11 cellular contexts compared by ENCODE assay signal in genomic region chr2:64594563-64594989, GRCh38. TPM values are rescaled to one million over a fixed set of nuclear protein-coding genes. Genes with fewer than 3 reads are reported as not detected.
A peak's percentile ranks its signal among the peaks of the same experiment; 100 is the strongest.
DNase-seq lines count a peak whose midpoint lies in the region; ATAC-seq, FAIRE-seq and TF ChIP-seq lines count a peak whose summit lies in the region.
"Had no signal": no experiment of that assay in that cellular context is flagged by ENCODE, and none has a peak within 500 bp of the region (broad histone marks: within the 10 kb centered on the region; RNA-seq: fewer than 3 reads in every experiment).

No MANE protein-coding gene starts in this region.

- H3K9ac ChIP-seq in PC-3 (ENCODE audit: low read length) (peak overlapping the region; percentile 54), endothelial cell of umbilical vein (replicated peaks; ENCODE audit: extremely low read depth, insufficient read depth, low read length) (no peak overlapping the region), skeletal muscle satellite cell (ENCODE audit: low read depth, low read length) (no peak overlapping the region)

- H3K9me2 ChIP-seq in PC-3 (replicated peaks; ENCODE audit: low read length), result no peaks in the 10 kb centered on the region

- ATAC-seq in PC-3 (peak; percentile 78), body of pancreas (no peak), HG03469 (IDR thresholded peaks at IDR 0.05; ENCODE audit: unreplicated experiment) (no peak)
- ATAC-seq: naive thymus-derived CD4-positive, alpha-beta T cell had no signal

- H3K9me3 ChIP-seq in PC-3 (ENCODE audit: low read length) (no peaks in the 10 kb centered on the region), endothelial cell of umbilical vein (replicated peaks; ENCODE audit: control insufficient read depth, insufficient read depth, low read length) (no peaks in the 10 kb centered on the region), skeletal muscle satellite cell (replicated peaks; ENCODE audit: low read length) (no peaks in the 10 kb centered on the region), body of pancreas (no peaks in the 10 kb centered on the region)
- H3K9me3 ChIP-seq: transverse colon had no signal

- dilution Hi-C loops in endothelial cell of umbilical vein (cut with MboI; ENCODE audit: extremely low pct_ligation_motif_present, low sequenced_read_pairs), result no loop called here

- no peaks in the 10 kb centered on the region for H3K79me2 ChIP-seq in PC-3 (ENCODE audit: low read length)
- H3K79me2 ChIP-seq in endothelial cell of umbilical vein (ENCODE audit: control insufficient read depth, insufficient read depth, low read length), result no peaks in the 10 kb centered on the region

- H3K27ac ChIP-seq in PC-3 (ENCODE audit: low read length), result peak overlapping the region; percentile 84
- H3K27ac ChIP-seq in endothelial cell of umbilical vein (ENCODE audit: insufficient read depth, low read depth, low read length), result no peak overlapping the region
- no peak overlapping the region for H3K27ac ChIP-seq in body of pancreas
- H3K27ac ChIP-seq: WERI-Rb-1 had no signal

- CTCF ChIA-PET in PC-3 (lab: Charles Lee) (interaction anchor here (0.5 to 1.3 kb wide), 13 partner anchors 20 to 633 kb away, joined by 3 to 14 read pairs (median 5); no protein-coding TSS in a partner anchor), endothelial cell of umbilical vein (lab: Charles Lee) (interaction anchor here (1.0 to 1.6 kb wide), 6 partner anchors 10 to 288 kb away, joined by 3 to 5 read pairs (median 4); no protein-coding TSS in a partner anchor)

- H3K4me1 ChIP-seq in PC-3 (ENCODE audit: insufficient read depth, low read length), result peaks cover 40% of the 10 kb centered on the region
- H3K4me1 ChIP-seq in endothelial cell of umbilical vein (ENCODE audit: control insufficient read depth, extremely low read depth, insufficient read depth, low read length), result peaks cover 3% of the 10 kb centered on the region
- peaks cover 27% of the 10 kb centered on the region for H3K4me1 ChIP-seq in skeletal muscle satellite cell (ENCODE audit: control insufficient read depth, insufficient read depth, low read length)
- H3K4me1 ChIP-seq in body of pancreas, result no peaks in the 10 kb centered on the region

- peak; percentile 77 for DNase-seq in ELR (ENCODE audit: low read depth)
- peak; percentile 92 for DNase-seq in PC-3
- no peak for DNase-seq in endothelial cell of umbilical vein (ENCODE audit: low read depth, low spot score)
- DNase-seq in body of pancreas, result no peak
- no peak for DNase-seq in GM20000 (ENCODE audit: low spot score)
- DNase-seq: CD8-positive, alpha-beta memory T cell; naive thymus-derived CD4-positive, alpha-beta T cell; transverse colon; WERI-Rb-1 had no signal

- peak overlapping the region; percentile 22; the same call in 1 of the 2 replicates for H2AFZ ChIP-seq in PC-3 (ENCODE audit: low read length)
- H2AFZ ChIP-seq in endothelial cell of umbilical vein (ENCODE audit: low read depth, low read length), result no peak overlapping the region

- H4K20me1 ChIP-seq in PC-3 (ENCODE audit: low read length), result no peaks in the 10 kb centered on the region
- H4K20me1 ChIP-seq in endothelial cell of umbilical vein (replicated peaks; ENCODE audit: control insufficient read depth, extremely low read depth, insufficient read depth, low read length), result no peaks in the 10 kb centered on the region

- peak overlapping the region; percentile 32; the same call in 1 of the 2 replicates for H3K4me3 ChIP-seq in PC-3 (ENCODE audit: low read length)
- H3K4me3 ChIP-seq in endothelial cell of umbilical vein (replicated peaks in 1 of 3; ENCODE audit: insufficient read depth in 1 of 3, low read depth in 1 of 3, low read length in 3 of 3), result no peak overlapping the region
- no peak overlapping the region for H3K4me3 ChIP-seq in skeletal muscle satellite cell (ENCODE audit: low read length)
- H3K4me3 ChIP-seq in body of pancreas, result no peak overlapping the region
- H3K4me3 ChIP-seq: transverse colon had no signal

- H3F3A ChIP-seq in PC-3 (ENCODE audit: low read length, unreplicated experiment), result peaks cover 15% of the 10 kb centered on the region

- H3K9me1 ChIP-seq in endothelial cell of umbilical vein (replicated peaks; ENCODE audit: control insufficient read depth, extremely low read depth, insufficient read depth, low read length), result no peaks in the 10 kb centered on the region

- TF ChIP-seq CTCF in PC-3 (conservative IDR thresholded peaks at IDR 0.05; ENCODE audit: low read depth, low read length) (no peak), endothelial cell of umbilical vein (IDR thresholded peaks at IDR 0.05; ENCODE audit: extremely low read depth in 1 of 2, insufficient read depth in 1 of 2, low read depth in 1 of 2, low read length in 2 of 2) (no peak), body of pancreas (IDR thresholded peaks at IDR 0.05) (no peak), GM20000 (IDR thresholded peaks at IDR 0.05; ENCODE audit: extremely low read depth, missing control alignments) (no peak)

- FAIRE-seq in endothelial cell of umbilical vein (lab: Jason Lieb, UNC), result no peak

- H3K27me3 ChIP-seq in PC-3 (ENCODE audit: low read length) (no peaks in the 10 kb centered on the region), endothelial cell of umbilical vein (ENCODE audit: control insufficient read depth in 2 of 2, insufficient read depth in 2 of 2, low read length in 2 of 2) (no peaks in the 10 kb centered on the region), skeletal muscle satellite cell (ENCODE audit: control insufficient read depth, insufficient read depth, low read length) (peaks cover 3% of the 10 kb centered on the region), body of pancreas (no peaks in the 10 kb centered on the region)
- H3K27me3 ChIP-seq: transverse colon had no signal

- BruUV-seq in PC-3 (replicated peaks; lab: Mats Ljungman, UMichigan) (no TSS peak), endothelial cell of umbilical vein (replicated peaks; lab: Mats Ljungman, UMichigan) (no TSS peak)

- no peak for TF ChIP-seq POLR2A in endothelial cell of umbilical vein (IDR thresholded peaks at IDR 0.05; ENCODE audit: low read depth, low read length)
- TF ChIP-seq POLR2A in body of pancreas (IDR thresholded peaks at IDR 0.05), result no peak

- H3K4me2 ChIP-seq in PC-3 (ENCODE audit: low read length) (peak overlapping the region; percentile 62), endothelial cell of umbilical vein (ENCODE audit: insufficient read depth, low read length) (no peak overlapping the region), skeletal muscle satellite cell (ENCODE audit: low read length) (peak overlapping the region; percentile 42)

- H3K36me3 ChIP-seq in PC-3 (ENCODE audit: low read depth, low read length) (peaks cover 10% of the 10 kb centered on the region; the same call in 1 of the 2 replicates), endothelial cell of umbilical vein (ENCODE audit: control insufficient read depth in 2 of 2, extremely low read depth in 1 of 2, insufficient read depth in 2 of 2, low read length in 2 of 2) (peaks cover 5 to 6% of the 10 kb centered on the region in 2 experiments), skeletal muscle satellite cell (ENCODE audit: insufficient read depth, low read length) (no peaks in the 10 kb centered on the region), body of pancreas (replicated peaks in 1 of 2; ENCODE audit: insufficient read depth in 1 of 2, low read depth in 2 of 2) (peaks cover 0 to 3% of the 10 kb centered on the region in 2 donors)

- 74 to 83% methylated on average over 5 of the region's 5 CpGs for WGBS in body of pancreas, 2 donors

- intact Hi-C loops in PC-3 (cut with micrococcal nuclease) (loop anchor here (2.0 kb wide), 2 partner anchors 50 to 156 kb away; no protein-coding TSS in a partner anchor), endothelial cell of umbilical vein (cut with micrococcal nuclease) (no loop called here), body of pancreas (cut with DNase I) (no loop called here)

- POLR2A ChIA-PET in PC-3 (lab: Charles Lee; ENCODE audit: unreplicated experiment), result interaction anchor here (0.6 to 1.2 kb wide), 5 partner anchors 50 to 535 kb away, joined by 3 to 27 read pairs (median 6); partner anchors contain the start of genes RAB1A and SERTAD2
- POLR2A ChIA-PET in endothelial cell of umbilical vein (lab: Charles Lee), result interaction anchor here (0.6 kb wide), 1 partner anchor 20 kb away, joined by 3 read pairs; no protein-coding TSS in a partner anchor

TF ChIP-seq in endothelial cell of umbilical vein, 7 proteins besides CTCF, POLR2A, EP300 and RAD21:
- no peak for TF ChIP-seq JUN (IDR thresholded peaks at IDR 0.05; ENCODE audit: borderline replicate concordance, insufficient read depth, insufficient read length, low read depth)
- TF ChIP-seq FOS (IDR thresholded peaks at IDR 0.05; ENCODE audit: borderline replicate concordance, insufficient read depth, low read length), result peak; percentile 17
- TF ChIP-seq GATA2 (IDR thresholded peaks at IDR 0.05; ENCODE audit: insufficient read depth, insufficient read length, low read depth, low read length), result no peak
- TF ChIP-seq, protein P1, sequence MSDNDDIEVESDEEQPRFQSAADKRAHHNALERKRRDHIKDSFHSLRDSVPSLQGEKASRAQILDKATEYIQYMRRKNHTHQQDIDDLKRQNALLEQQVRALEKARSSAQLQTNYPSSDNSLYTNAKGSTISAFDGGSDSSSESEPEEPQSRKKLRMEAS (IDR thresholded peaks at IDR 0.05; ENCODE audit: insufficient read depth, insufficient read length), result no peak

RNA-seq across cellular contexts. Expression of gene SERTAD2, which starts 59.1 kb away (rescaled TPM):
- total RNA-seq in PC-3 (2014; rRNA removed) (19.8 and 34.9 TPM in 2 replicates), endothelial cell of umbilical vein (11.2 and 12.0 TPM in 2 replicates), body of pancreas (1 to 10 TPM; 3.3 to 6.7 TPM)
- polyA plus RNA-seq in endothelial cell of umbilical vein, result 5.5 and 8.0 TPM in 2 replicates
- 6.1 and 6.7 TPM in 2 replicates for polyA plus RNA-seq in endothelial cell of umbilical vein (2011; cell fraction: cytosol; rRNA removed)
- polyA plus RNA-seq in endothelial cell of umbilical vein (2011; cell fraction: nucleus; rRNA removed), result 7.1 and 9.3 TPM in 2 replicates
- polyA plus RNA-seq in endothelial cell of umbilical vein (2012), result 14.7 and 16.1 TPM in 2 replicates
- polyA minus RNA-seq in endothelial cell of umbilical vein, result 8.9 and 12.5 TPM in 2 replicates
- 4.8 TPM for polyA minus RNA-seq in endothelial cell of umbilical vein (2011; cell fraction: cytosol; rRNA and poly(A)+ RNA removed)
- polyA minus RNA-seq in endothelial cell of umbilical vein (2011; cell fraction: nucleus; rRNA and poly(A)+ RNA removed), result 14.3 and 19.9 TPM in 2 replicates
- 10.6 and 15.5 TPM in 2 replicates for total RNA-seq in skeletal muscle satellite cell (2012; rRNA removed)

Comparison
In these comparisons a context has a peak if more than half of its experiments do, and no peak if none do; other contexts are left out.
1. DNase-seq: peak in ELR (single experiment) and PC-3 (single experiment); none in endothelial cell of umbilical vein (single experiment), body of pancreas (0 of 4) and GM20000 (single experiment).